20 cellular contexts compared by ENCODE assay signal in the genomic region with DNA sequence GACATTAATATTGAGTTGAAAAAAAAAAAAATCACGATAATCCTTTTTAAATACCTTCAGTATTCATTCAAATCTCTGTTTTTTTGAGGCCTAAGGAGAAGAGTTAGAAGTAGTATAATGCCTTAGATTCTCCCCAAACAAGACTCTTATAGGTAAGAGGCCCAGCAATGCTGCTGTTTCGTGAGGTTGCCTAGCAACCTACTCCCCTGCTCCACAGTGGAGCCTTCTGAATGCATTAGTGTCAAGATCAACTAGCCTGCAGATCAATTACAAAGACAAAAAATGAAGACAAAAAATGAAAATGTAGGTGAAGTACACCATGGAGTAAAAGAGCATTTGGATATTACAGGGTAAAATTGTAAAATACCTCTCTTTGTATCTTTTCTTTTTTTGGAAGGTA.
"Had no signal": no experiment of that assay in that cellular context is flagged by ENCODE, and none has a peak within 500 bp of the region (broad histone marks: within the 10 kb centered on the region; RNA-seq: fewer than 3 reads in every experiment).

No MANE protein-coding gene starts in this region.

- H3K4me1 ChIP-seq: lower lobe of right lung, tibial artery had no signal

- H3K4me3 ChIP-seq: lower lobe of right lung, tibial artery had no signal

- H3K9me3 ChIP-seq: lower lobe of right lung, tibial artery had no signal

- FAIRE-seq: bronchial epithelial cell, endometrium, frontal cortex, urothelium cell line had no signal

- H3K27me3 ChIP-seq: tibial artery had no signal

- DNase-seq: activated CD4-positive, alpha-beta memory T cell treated with anti-CD3 and anti-CD28 coated beads for 36 hours; activated CD4-positive, alpha-beta T cell treated with anti-CD3 and anti-CD28 coated beads for 36 hours; activated T-cell treated with anti-CD3 and anti-CD28 coated beads for 4 hours; cerebellar nuclear complex; cortex of kidney; erythroblast; islet precursor cell; left colon; lower lobe of right lung; natural killer cell; nucleus accumbens; stimulated activated CD4-positive, alpha-beta T cell treated with anti-CD3 and anti-CD28 coated beads, Interleukin-2, amount 100 ng/mL, for 24 hours; stimulated activated naive CD4-positive, alpha-beta T cell treated with Interleukin-2 at 50 U/mL for 16 hours; T-helper 17 cell; tibial artery; WERI-Rb-1 had no signal

- H3K27ac ChIP-seq: lower lobe of right lung, tibial artery, WERI-Rb-1 had no signal

- H3K36me3 ChIP-seq: lower lobe of right lung, tibial artery, WERI-Rb-1 had no signal
